ENCODE assay signal across 18 cellular contexts in the genomic region with DNA sequence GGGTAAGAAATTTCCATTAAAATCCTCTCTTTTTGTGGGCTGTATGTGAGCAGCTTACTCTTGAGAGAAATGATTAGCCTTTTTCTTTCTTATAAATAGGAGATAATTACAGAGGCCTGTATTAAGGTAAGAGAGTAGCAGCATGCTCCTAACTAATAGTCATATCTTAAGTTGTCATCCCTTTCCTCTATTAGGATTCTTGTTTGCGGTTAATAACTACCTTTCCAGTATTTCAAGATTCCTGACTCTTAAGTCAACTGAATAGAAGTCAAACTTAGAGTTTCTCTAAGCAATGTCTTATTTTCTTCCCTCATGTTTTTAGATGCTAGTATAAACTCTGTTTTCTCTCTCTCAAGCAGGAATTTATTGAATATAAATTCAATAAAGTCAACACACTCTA.
"Had no signal": no experiment of that assay in that cellular context is flagged by ENCODE, and none has a peak within 500 bp of the region (broad histone marks: within the 10 kb centered on the region; RNA-seq: fewer than 3 reads in every experiment).

No MANE protein-coding gene starts in this region.

- H3K27ac ChIP-seq: coronary artery, dorsolateral prefrontal cortex, esophagus muscularis mucosa, gastrocnemius medialis, heart right ventricle, left lung, lower lobe of right lung had no signal

- H3K27me3 ChIP-seq: dorsolateral prefrontal cortex, esophagus muscularis mucosa, gastrocnemius medialis, heart right ventricle, left lung had no signal

- H3K4me3 ChIP-seq: coronary artery, dorsolateral prefrontal cortex, esophagus muscularis mucosa, gastrocnemius medialis, heart right ventricle, left lung, lower lobe of right lung, mucosa of descending colon had no signal

- ATAC-seq: gastrocnemius medialis, heart right ventricle, left cardiac atrium, left lung, left ventricle myocardium superior, lower lobe of right lung, mucosa of descending colon had no signal

- H3K36me3 ChIP-seq: esophagus muscularis mucosa, gastrocnemius medialis, heart right ventricle, left lung, lower lobe of right lung had no signal

- H3K4me1 ChIP-seq: esophagus muscularis mucosa, gastrocnemius medialis, heart right ventricle, left lung, lower lobe of right lung had no signal

- DNase-seq: dermis blood vessel endothelial cell; dorsolateral prefrontal cortex; effector CD4-positive, alpha-beta T cell; effector memory CD4-positive, alpha-beta T cell; foreskin melanocyte; gastrocnemius medialis; glutamatergic neuron; head of caudate nucleus; hippocampal formation; left cardiac atrium; left lung; left ventricle myocardium superior; lower lobe of right lung; mesenchymal stem cell; mucosa of descending colon had no signal
